In genomic region chr5:162565-163337, GRCh38 we compare ENCODE assay signal across 16 cellular contexts. TPM values are rescaled to one million over a fixed set of nuclear protein-coding genes. Genes with fewer than 3 reads are reported as not detected.
"Had no signal": no experiment of that assay in that cellular context is flagged by ENCODE, and none has a peak within 500 bp of the region (broad histone marks: within the 10 kb centered on the region; RNA-seq: fewer than 3 reads in every experiment).

No MANE protein-coding gene starts in this region.

- H3K27ac ChIP-seq: dorsolateral prefrontal cortex, SK-N-MC, transverse colon had no signal

- H3K27ac Mint-ChIP-seq: activated CD8-positive, alpha-beta T cell treated with anti-CD3 and anti-CD28 coated beads, Interleukin-2, amount 10 ng/mL, durations not matched to agents 7 days and 5 days; activated naive CD4-positive, alpha-beta T cell treated with anti-CD3 and anti-CD28 coated beads, Interleukin-2, amount 50 U/mL, for 24 hours; natural killer cell treated with Interleukin-12 subunit alpha and Interleukin-12 subunit beta and Interleukin-15 and Interleukin-18, amount 100 ng/mL, for 72 hours; T-cell had no signal

- H3K9me3 Mint-ChIP-seq: activated naive CD4-positive, alpha-beta T cell treated with anti-CD3 and anti-CD28 coated beads, Interleukin-2, amount 50 U/mL, for 24 hours; natural killer cell treated with Interleukin-12 subunit alpha and Interleukin-12 subunit beta and Interleukin-15 and Interleukin-18, amount 100 ng/mL, for 72 hours; T-cell had no signal

- H3K4me1 Mint-ChIP-seq: activated naive CD4-positive, alpha-beta T cell treated with anti-CD3 and anti-CD28 coated beads, Interleukin-2, amount 50 U/mL, for 24 hours; T-cell had no signal

- DNase-seq: activated CD4-positive, alpha-beta T cell treated with anti-CD3 and anti-CD28 coated beads for 4 hours; activated CD8-positive, alpha-beta memory T cell treated with anti-CD3 and anti-CD28 coated beads, Interleukin-2, amount 50 U/mL, for 48 hours; activated CD8-positive, alpha-beta T cell treated with anti-CD3 and anti-CD28 coated beads, Interleukin-2, amount 10 ng/mL, durations not matched to agents 7 days and 5 days; hypothalamus; T-cell; T1000; transverse colon had no signal

- ATAC-seq: activated CD8-positive, alpha-beta T cell treated with anti-CD3 and anti-CD28 coated beads, Interleukin-2, amount 10 ng/mL, durations not matched to agents 7 days and 5 days; esophagus mucosa; T-cell had no signal

- H3K36me3 ChIP-seq: transverse colon had no signal

- H3K4me3 ChIP-seq: dorsolateral prefrontal cortex, SK-N-MC, transverse colon had no signal

- H3K36me3 Mint-ChIP-seq: activated naive CD4-positive, alpha-beta T cell treated with anti-CD3 and anti-CD28 coated beads, Interleukin-2, amount 50 U/mL, for 24 hours; natural killer cell treated with Interleukin-12 subunit alpha and Interleukin-12 subunit beta and Interleukin-15 and Interleukin-18, amount 100 ng/mL, for 72 hours; T-cell had no signal

- H3K9me3 ChIP-seq: transverse colon had no signal

- H3K4me3 Mint-ChIP-seq: activated CD8-positive, alpha-beta T cell treated with anti-CD3 and anti-CD28 coated beads, Interleukin-2, amount 10 ng/mL, durations not matched to agents 7 days and 5 days; activated naive CD4-positive, alpha-beta T cell treated with anti-CD3 and anti-CD28 coated beads, Interleukin-2, amount 50 U/mL, for 24 hours; natural killer cell treated with Interleukin-12 subunit alpha and Interleukin-12 subunit beta and Interleukin-15 and Interleukin-18, amount 100 ng/mL, for 72 hours; T-cell had no signal

- H3K27me3 ChIP-seq: dorsolateral prefrontal cortex, transverse colon had no signal

- H3K4me1 ChIP-seq: transverse colon had no signal

- FAIRE-seq: endometrium had no signal

RNA-seq across cellular contexts. Expression of gene LRRC14B, which starts 28.5 kb away (rescaled TPM):
- total RNA-seq: activated CD8-positive, alpha-beta T cell treated with anti-CD3 and anti-CD28 coated beads, Interleukin-2, amount 10 ng/mL, durations not matched to agents 7 days and 5 days; esophagus mucosa; glomerular endothelial cell; natural killer cell treated with Interleukin-12 subunit alpha and Interleukin-12 subunit beta and Interleukin-15 and Interleukin-18, amount 100 ng/mL, for 72 hours; omental fat pad; subcutaneous adipose tissue; T-cell; transverse colon had no signal
